Comparison of ENCODE assay signal across 2 cellular contexts in the genomic region with DNA sequence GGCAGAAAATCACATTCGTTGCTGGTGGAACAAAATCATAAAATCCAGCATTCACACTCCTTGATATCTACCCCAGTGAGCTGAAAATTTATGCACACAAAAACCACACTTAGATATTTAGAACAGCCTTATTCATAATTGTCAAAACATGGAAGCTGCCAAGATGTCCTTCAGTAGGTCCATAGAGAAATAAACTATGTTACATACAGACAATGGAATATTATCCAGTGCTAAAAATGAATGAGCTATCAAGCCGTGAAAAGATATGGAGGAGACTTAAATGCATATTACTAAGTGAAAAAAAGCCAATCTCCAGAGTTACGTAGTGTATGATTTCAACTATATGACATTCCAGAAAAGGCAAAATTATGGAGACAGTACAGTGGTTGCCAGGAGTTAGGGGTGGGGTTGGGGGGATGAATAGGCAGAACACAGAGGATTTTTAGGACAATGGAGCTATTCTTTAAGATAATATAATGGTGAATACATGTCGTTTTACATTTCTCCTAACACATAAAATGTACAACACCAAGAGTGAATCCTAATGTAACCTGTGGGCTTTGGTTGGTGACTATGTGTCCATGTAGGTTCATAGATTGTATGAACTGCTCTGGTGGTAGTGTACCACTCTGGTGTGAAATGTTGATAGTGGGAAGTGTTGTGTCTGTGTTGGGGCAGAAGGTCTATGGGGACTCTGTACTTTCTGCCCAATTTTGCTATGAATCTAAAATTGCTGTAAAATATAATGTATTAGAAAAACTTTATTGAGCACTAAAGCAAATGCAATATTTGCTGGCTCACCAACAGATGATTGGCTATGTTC.
A peak's percentile ranks its signal among the peaks of the same experiment; 100 is the strongest.
TF ChIP-seq lines count a peak whose summit lies in the region.

No MANE protein-coding gene starts in this region.

TF ChIP-seq in A549, 52 proteins besides CTCF, POLR2A, EP300 and RAD21:
- TF ChIP-seq, protein P1, sequence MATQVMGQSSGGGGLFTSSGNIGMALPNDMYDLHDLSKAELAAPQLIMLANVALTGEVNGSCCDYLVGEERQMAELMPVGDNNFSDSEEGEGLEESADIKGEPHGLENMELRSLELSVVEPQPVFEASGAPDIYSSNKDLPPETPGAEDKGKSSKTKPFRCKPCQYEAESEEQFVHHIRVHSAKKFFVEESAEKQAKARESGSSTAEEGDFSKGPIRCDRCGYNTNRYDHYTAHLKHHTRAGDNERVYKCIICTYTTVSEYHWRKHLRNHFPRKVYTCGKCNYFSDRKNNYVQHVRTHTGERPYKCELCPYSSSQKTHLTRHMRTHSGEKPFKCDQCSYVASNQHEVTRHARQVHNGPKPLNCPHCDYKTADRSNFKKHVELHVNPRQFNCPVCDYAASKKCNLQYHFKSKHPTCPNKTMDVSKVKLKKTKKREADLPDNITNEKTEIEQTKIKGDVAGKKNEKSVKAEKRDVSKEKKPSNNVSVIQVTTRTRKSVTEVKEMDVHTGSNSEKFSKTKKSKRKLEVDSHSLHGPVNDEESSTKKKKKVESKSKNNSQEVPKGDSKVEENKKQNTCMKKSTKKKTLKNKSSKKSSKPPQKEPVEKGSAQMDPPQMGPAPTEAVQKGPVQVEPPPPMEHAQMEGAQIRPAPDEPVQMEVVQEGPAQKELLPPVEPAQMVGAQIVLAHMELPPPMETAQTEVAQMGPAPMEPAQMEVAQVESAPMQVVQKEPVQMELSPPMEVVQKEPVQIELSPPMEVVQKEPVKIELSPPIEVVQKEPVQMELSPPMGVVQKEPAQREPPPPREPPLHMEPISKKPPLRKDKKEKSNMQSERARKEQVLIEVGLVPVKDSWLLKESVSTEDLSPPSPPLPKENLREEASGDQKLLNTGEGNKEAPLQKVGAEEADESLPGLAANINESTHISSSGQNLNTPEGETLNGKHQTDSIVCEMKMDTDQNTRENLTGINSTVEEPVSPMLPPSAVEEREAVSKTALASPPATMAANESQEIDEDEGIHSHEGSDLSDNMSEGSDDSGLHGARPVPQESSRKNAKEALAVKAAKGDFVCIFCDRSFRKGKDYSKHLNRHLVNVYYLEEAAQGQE (IDR thresholded peaks at IDR 0.05), result no peak
- TF ChIP-seq PHF8 (IDR thresholded peaks at IDR 0.05; ENCODE audit: borderline replicate concordance, low read depth) (no peak), NPAS2 (CRISPR knock-in tag; IDR thresholded peaks at IDR 0.05; ENCODE audit: borderline replicate concordance) (no peak)

TF ChIP-seq in K562, 482 proteins besides CTCF, POLR2A, EP300 and RAD21:
- TF ChIP-seq BRD9 (IDR thresholded peaks at IDR 0.05; ENCODE audit: low read depth, partially characterized antibody) (no peak), SUPT5H (IDR thresholded peaks at IDR 0.05) (0 out of 2 replicates have a peak, but pooled peaks have one; percentile 14), ZNF408 (CRISPR knock-in tag; IDR thresholded peaks at IDR 0.05; ENCODE audit: low read depth) (no peak), MBD2 (IDR thresholded peaks at IDR 0.05; ENCODE audit: borderline replicate concordance, low read depth) (no peak), ZBTB8A (IDR thresholded peaks at IDR 0.05; ENCODE audit: partially characterized antibody) (no peak), MED1 (CRISPR knock-in tag; IDR thresholded peaks at IDR 0.05; ENCODE audit: borderline replicate concordance) (no peak), RBM15 (IDR thresholded peaks at IDR 0.05; ENCODE audit: insufficient read depth, low read length) (no peak)
